ENCODE assay signal across 13 cellular contexts in the genomic region with DNA sequence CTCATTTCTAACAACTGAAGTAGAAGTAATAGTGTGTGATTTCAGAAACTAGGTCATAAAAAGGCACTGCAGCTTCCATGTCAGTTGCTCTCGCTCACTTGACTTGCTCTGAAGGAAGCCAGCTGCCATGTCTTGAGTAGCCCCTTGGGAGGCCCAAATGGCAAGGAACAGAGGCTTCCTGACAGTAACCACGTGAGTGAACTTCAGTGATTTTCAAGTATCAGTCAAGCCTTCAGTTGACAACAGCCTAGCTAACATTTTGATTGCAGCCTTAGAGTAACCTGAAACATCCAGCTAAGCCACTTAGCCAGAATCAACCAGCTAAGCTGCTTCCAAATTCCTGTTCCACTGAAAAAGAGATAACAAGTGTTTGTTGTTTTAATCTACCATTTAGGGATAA. TPM values are rescaled to one million over a fixed set of nuclear protein-coding genes. Genes with fewer than 3 reads are reported as not detected.
DNase-seq lines count a peak whose midpoint lies in the region; ATAC-seq lines count a peak whose summit lies in the region.
"Had no signal": no experiment of that assay in that cellular context is flagged by ENCODE, and none has a peak within 500 bp of the region (broad histone marks: within the 10 kb centered on the region; RNA-seq: fewer than 3 reads in every experiment).

No MANE protein-coding gene starts in this region.

- ATAC-seq in GM21825 (IDR thresholded peaks at IDR 0.05; ENCODE audit: unreplicated experiment): no peak

- DNase-seq in NCI-H128 (lab: John Stamatoyannopoulos, UW; ENCODE audit: unreplicated experiment): peak; percentile 9
- DNase-seq in SK-N-DZ (ENCODE audit: low spot score): peak; percentile 68
- peak; percentile 6 for DNase-seq in iPS-NIHi7 (ENCODE audit: extremely low spot score)
- DNase-seq in substantia nigra (lab: John Stamatoyannopoulos, UW): peak in 2 of 49 donors; percentile 20 to 30
- DNase-seq in activated naive CD4-positive, alpha-beta T cell treated with anti-CD3 and anti-CD28 coated beads, Interleukin-2, amount 50 U/mL, for 16 hours: no peak
- no peak for DNase-seq in NCI-H526 treated with DMSO at 0.1 percent for 48 hours (lab: John Stamatoyannopoulos, UW)
- DNase-seq: activated CD4-positive, CD25-positive, alpha-beta regulatory T cell treated with anti-CD3 and anti-CD28 coated beads, Interleukin-2, amount 50 U/mL, for 72 hours; activated naive CD8-positive, alpha-beta T cell treated with anti-CD3 and anti-CD28 coated beads for 36 hours; foreskin fibroblast; KG1; T-helper 1 cell had no signal

- H3K27ac ChIP-seq in substantia nigra (ENCODE audit: low read depth, low read length, poor library complexity, severe bottlenecking): peak overlapping the region; percentile 6
- H3K27ac ChIP-seq: vagina had no signal

RNA-seq across cellular contexts. Expression of gene TOGARAM1, which starts 26.7 kb away (rescaled TPM):
- polyA plus RNA-seq in SK-N-DZ (2014; cell fraction: cytosol; rRNA removed): 10.3 and 13.4 TPM in 2 replicates
- 13.3 and 18.3 TPM in 2 replicates for polyA plus RNA-seq in SK-N-DZ (2014; cell fraction: nucleus; rRNA removed)

RNA-seq across cellular contexts. Expression of gene KLHL28, which starts 26.9 kb away (rescaled TPM):
- 6.1 and 6.7 TPM in 2 replicates for polyA plus RNA-seq in SK-N-DZ (2014; cell fraction: cytosol; rRNA removed)
- 2.7 and 4.4 TPM in 2 replicates for polyA plus RNA-seq in SK-N-DZ (2014; cell fraction: nucleus; rRNA removed)

Comparison
In these comparisons a context has a peak if more than half of its experiments do, and no peak if none do; other contexts are left out.
1. DNase-seq: peak in NCI-H128 (single experiment), SK-N-DZ (single experiment) and iPS-NIHi7 (single experiment); none in activated naive CD4-positive, alpha-beta T cell treated with anti-CD3 and anti-CD28 coated beads, Interleukin-2, amount 50 U/mL, for 16 hours (single experiment) and NCI-H526 treated with DMSO at 0.1 percent for 48 hours (single experiment).